20 cellular contexts compared by ENCODE assay signal in genomic region chr1:31883357-31883942, GRCh38. TPM values are rescaled to one million over a fixed set of nuclear protein-coding genes. Genes with fewer than 3 reads are reported as not detected.
DNase-seq lines count a peak whose midpoint lies in the region; ATAC-seq, FAIRE-seq and TF ChIP-seq lines count a peak whose summit lies in the region.
"Had no signal": no experiment of that assay in that cellular context is flagged by ENCODE, and none has a peak within 500 bp of the region (broad histone marks: within the 10 kb centered on the region; RNA-seq: fewer than 3 reads in every experiment).

No MANE protein-coding gene starts in this region.

- no peak overlapping the region for H2BK5ac ChIP-seq in neuronal stem cell (ENCODE audit: low read length)

- 34% methylated on average over 3 of the region's 3 CpGs for WGBS in K562 (ENCODE audit: insufficient coverage, low coverage, missing lambda C conversion rate)
- no CpG with 5 or more reads among the region's 3 CpGs for WGBS in neuronal stem cell (ENCODE audit: extremely low coverage in 2 of 2, insufficient read length in 2 of 2, insufficient replicate concordance in 1 of 2), 2 donors

- in situ Hi-C loops in K562 (cut with MboI): no loop called here

- no peak overlapping the region for H3K23ac ChIP-seq in neuronal stem cell (ENCODE audit: low read depth, low read length, poor library complexity)

- TF ChIP-seq EP300 in K562 (IDR thresholded peaks at IDR 0.05; ENCODE audit: low read length): no peak

- ATAC-seq in Right ventricle myocardium inferior (no peak), K562 (peak; percentile 60)
- ATAC-seq: A549, GM23338 had no signal

- H4K91ac ChIP-seq in neuronal stem cell (ENCODE audit: low read depth, low read length, poor library complexity): no peak overlapping the region

- H2AK5ac ChIP-seq in neuronal stem cell (ENCODE audit: low read depth, low read length): no peak overlapping the region

- DNase-seq in cardiac muscle cell (ENCODE audit: low read depth in 1 of 2, low spot score in 1 of 2): peak in 1 of 2 donors; percentile 32
- no peak for DNase-seq in Right ventricle myocardium inferior (ENCODE audit: missing footprints)
- peak in 2 of 4 experiments; percentile 60 to 64 for DNase-seq in K562 (ENCODE audit: extremely low read depth in 1 of 4, low spot score in 3 of 4)
- no peak for DNase-seq in neuronal stem cell (ENCODE audit: low spot score)
- DNase-seq in activated naive CD4-positive, alpha-beta T cell treated with anti-CD3 and anti-CD28 coated beads for 36 hours: no peak
- DNase-seq in SHP77 (lab: John Stamatoyannopoulos, UW): no peak
- DNase-seq in RKO (ENCODE audit: low spot score): no peak
- DNase-seq: AML-193; CD4-positive, alpha-beta memory T cell; DMS153; DMS79; GDM1; HCEC 1CT; HFFc6 had no signal

- peak overlapping the region; percentile 73 for H2BK12ac ChIP-seq in neuronal stem cell (ENCODE audit: low read length)

- intact Hi-C loops in Right ventricle myocardium inferior (cut with DNase I) (loop anchor here (5.0 kb wide), 1 partner anchor 79 kb away; no protein-coding TSS in a partner anchor), K562 (cut with micrococcal nuclease) (loop anchor here (5.0 kb wide), 1 partner anchor 79 kb away; no protein-coding TSS in a partner anchor)
- intact Hi-C loops in activated naive CD4-positive, alpha-beta T cell treated with anti-CD3 and anti-CD28 coated beads for 36 hours (cut with micrococcal nuclease): no loop called here

- H3K4me3 ChIP-seq in cardiac muscle cell: no peak overlapping the region
- H3K4me3 ChIP-seq in K562: no peak overlapping the region
- no peak overlapping the region for H3K4me3 ChIP-seq in neuronal stem cell (ENCODE audit: low read length in 2 of 2)
- H3K4me3 ChIP-seq: A549, BLaER1, GM23338 had no signal

- no peaks in the 10 kb centered on the region for H3K36me3 Mint-ChIP-seq in activated naive CD4-positive, alpha-beta T cell treated with anti-CD3 and anti-CD28 coated beads for 36 hours (ENCODE audit: low read depth)
- H3K36me3 Mint-ChIP-seq: CD14-positive monocyte; CD4-positive, alpha-beta memory T cell had no signal

- H3K18ac ChIP-seq in neuronal stem cell (ENCODE audit: low read length): no peak overlapping the region

- no peak overlapping the region for H3K27ac Mint-ChIP-seq in activated naive CD4-positive, alpha-beta T cell treated with anti-CD3 and anti-CD28 coated beads for 36 hours
- H3K27ac Mint-ChIP-seq: GM23338, HFFc6 had no signal

- H3K4me1 ChIP-seq in cardiac muscle cell (ENCODE audit: low read depth) (peaks cover 28% of the 10 kb centered on the region), K562 (replicated peaks in 1 of 2; ENCODE audit: control insufficient read depth in 2 of 2, insufficient read depth in 2 of 2, low read length in 2 of 2) (peaks cover 6 to 29% of the 10 kb centered on the region in 2 experiments), neuronal stem cell (ENCODE audit: control insufficient read depth in 2 of 2, insufficient read depth in 1 of 2, low read depth in 1 of 2, low read length in 2 of 2) (no peaks in the 10 kb centered on the region)

- H2BK15ac ChIP-seq in neuronal stem cell (ENCODE audit: low read length): no peak overlapping the region

- peaks cover 15% of the 10 kb centered on the region for H3K4me1 Mint-ChIP-seq in activated naive CD4-positive, alpha-beta T cell treated with anti-CD3 and anti-CD28 coated beads for 36 hours (ENCODE audit: low read depth)

- H3K9me1 ChIP-seq in K562 (ENCODE audit: control insufficient read depth, insufficient read depth, low read length): peaks cover 2% of the 10 kb centered on the region

- TF ChIP-seq POLR2A in K562 (conservative IDR thresholded peaks at IDR 0.05): no peak

- H3K36me3 ChIP-seq in cardiac muscle cell (no peaks in the 10 kb centered on the region), K562 (ENCODE audit: control insufficient read depth, insufficient read depth, low read length) (no peaks in the 10 kb centered on the region), neuronal stem cell (replicated peaks in 1 of 2; ENCODE audit: control insufficient read depth in 2 of 2, insufficient read depth in 2 of 2, low read length in 2 of 2) (no peaks in the 10 kb centered on the region)
- H3K36me3 ChIP-seq: BLaER1 had no signal

- no peaks in the 10 kb centered on the region for H3K79me1 ChIP-seq in neuronal stem cell (ENCODE audit: low read depth, low read length)

- no peak overlapping the region for H3K4ac ChIP-seq in neuronal stem cell (ENCODE audit: low read length)

- H2BK120ac ChIP-seq in neuronal stem cell (ENCODE audit: low read depth, low read length): no peak overlapping the region

- H3K4me2 ChIP-seq in K562 (ENCODE audit: insufficient read depth, low read length) (no peak overlapping the region), neuronal stem cell (ENCODE audit: insufficient read depth, low read length, poor library complexity, severe bottlenecking) (no peak overlapping the region)
- H3K4me2 ChIP-seq: A549, BLaER1, GM23338 had no signal

- TF ChIP-seq CTCF in cardiac muscle cell (IDR thresholded peaks at IDR 0.05; ENCODE audit: low read depth, low read length) (no peak), K562 (IDR thresholded peaks at IDR 0.05 in 2 of 3, conservative IDR thresholded peaks at IDR 0.05 in 1 of 3; ENCODE audit: insufficient read depth in 2 of 3, low read depth in 1 of 3, low read length in 3 of 3) (peak in 1 of 3 experiments; percentile 15; a peak in 1 of 6 replicates)

- H3K79me2 ChIP-seq in K562 (ENCODE audit: control insufficient read depth, insufficient read depth, low read length): no peaks in the 10 kb centered on the region

- FAIRE-seq in K562 (lab: Jason Lieb, UNC): peak; percentile 58
- FAIRE-seq: A549, H54 had no signal

- H3K9me3 ChIP-seq in cardiac muscle cell (ENCODE audit: low read depth): no peaks in the 10 kb centered on the region
- no peaks in the 10 kb centered on the region for H3K9me3 ChIP-seq in K562 (replicated peaks; ENCODE audit: control insufficient read depth, insufficient read depth, low read depth, low read length)
- no peaks in the 10 kb centered on the region for H3K9me3 ChIP-seq in neuronal stem cell (replicated peaks in 1 of 2; ENCODE audit: control insufficient read depth in 2 of 2, insufficient read depth in 1 of 2, low read depth in 1 of 2, low read length in 2 of 2)
- H3K9me3 ChIP-seq: A549, BLaER1 had no signal

- H3K9ac ChIP-seq in K562 (ENCODE audit: insufficient read depth in 1 of 2, low read depth in 2 of 2, low read length in 2 of 2) (peak overlapping the region in 1 of 2 experiments; percentile 60; a peak in 1 of 4 replicates), neuronal stem cell (ENCODE audit: low read depth, low read length, poor library complexity) (no peak overlapping the region)
- H3K9ac ChIP-seq: BLaER1 had no signal

- H3K27ac ChIP-seq in cardiac muscle cell (peak overlapping the region; percentile 79), K562 (ENCODE audit: extremely low read depth, low read depth, low read length) (no peak overlapping the region), neuronal stem cell (replicated peaks; ENCODE audit: low read length) (no peak overlapping the region)
- H3K27ac ChIP-seq: 22Rv1, A549, BLaER1 had no signal

- no peaks in the 10 kb centered on the region for H3K27me3 Mint-ChIP-seq in activated naive CD4-positive, alpha-beta T cell treated with anti-CD3 and anti-CD28 coated beads for 36 hours (ENCODE audit: low read depth)
- H3K27me3 Mint-ChIP-seq: CD4-positive, alpha-beta memory T cell had no signal

- no TSS peak for BruUV-seq in K562 (replicated peaks; lab: Mats Ljungman, UMichigan)

- H4K20me1 ChIP-seq in K562 (replicated peaks; ENCODE audit: control insufficient read depth, insufficient read depth, low read length): no peaks in the 10 kb centered on the region
- H4K20me1 ChIP-seq: BLaER1 had no signal

- no peaks in the 10 kb centered on the region for H3K27me3 ChIP-seq in cardiac muscle cell
- H3K27me3 ChIP-seq in K562 (ENCODE audit: control insufficient read depth in 2 of 2, insufficient read depth in 2 of 2, low read length in 2 of 2): no peaks in the 10 kb centered on the region
- peaks cover 0 to 12% (median 0%) of the 10 kb centered on the region in 3 experiments for H3K27me3 ChIP-seq in neuronal stem cell (ENCODE audit: control insufficient read depth in 3 of 3, insufficient read depth in 3 of 3, low read depth in 1 of 3, low read length in 3 of 3)
- H3K27me3 ChIP-seq: BLaER1 had no signal

- POLR2A ChIA-PET in K562 (lab: Yijun Ruan, JAX): interaction anchor here (1.6 kb wide), 1 partner anchor 9 kb away, joined by 4 read pairs; no protein-coding TSS in a partner anchor

- no peak overlapping the region for H4K8ac ChIP-seq in neuronal stem cell (ENCODE audit: low read depth, low read length)

- CTCF ChIA-PET in K562 (lab: Yijun Ruan, JAX; ENCODE audit: low intra/inter-chr PET ratio): interaction anchor here (0.8 kb wide), 1 partner anchor 180 kb away, joined by 3 read pairs; no protein-coding TSS in a partner anchor
- CTCF ChIA-PET in activated naive CD4-positive, alpha-beta T cell treated with anti-CD3 and anti-CD28 coated beads for 36 hours (lab: Charles Lee): no interaction called here

- H3K4me3 Mint-ChIP-seq in activated naive CD4-positive, alpha-beta T cell treated with anti-CD3 and anti-CD28 coated beads for 36 hours: no peak overlapping the region
- H3K4me3 Mint-ChIP-seq: CD14-positive monocyte; CD4-positive, alpha-beta memory T cell; GM23338; HFFc6 had no signal

- H2AFZ ChIP-seq in K562 (ENCODE audit: low read depth, low read length) (no peak overlapping the region), neuronal stem cell (ENCODE audit: low read length) (no peak overlapping the region)
- H2AFZ ChIP-seq: GM23338 had no signal

- peak; percentile 17 to 28; a peak in 2 of 4 replicates for TF ChIP-seq RAD21 in K562 (CRISPR knock-in tag; conservative IDR thresholded peaks at IDR 0.05 in 1 of 2, IDR thresholded peaks at IDR 0.05 in 1 of 2)

- H3K9me3 Mint-ChIP-seq in activated naive CD4-positive, alpha-beta T cell treated with anti-CD3 and anti-CD28 coated beads for 36 hours: no peaks in the 10 kb centered on the region
- H3K9me3 Mint-ChIP-seq: CD4-positive, alpha-beta memory T cell; GM23338; HFFc6 had no signal

- no peak overlapping the region for H3K14ac ChIP-seq in neuronal stem cell (ENCODE audit: low read length)

RNA-seq across cellular contexts. Expression of gene PTP4A2, which starts 54.7 kb away (rescaled TPM):
- total RNA-seq in cardiac muscle cell (105 and 161 TPM in 2 replicates), Right ventricle myocardium inferior (249 TPM), K562 (2014; rRNA removed) (316 and 345 TPM in 2 replicates), K562 (2014; rRNA removed; fragmentation: Illumina TruSeq; extraction: Trizol) (620 and 713 TPM in 2 replicates), K562 (2015; rRNA removed; fragmentation: Illumina TruSeq; extraction: Trizol) (585 and 652 TPM in 2 replicates), K562 (2021) (429 and 432 TPM in 2 replicates)
- polyA plus RNA-seq in cardiac muscle cell (285 and 366 TPM in 2 replicates), K562 (2011; rRNA removed) (785 and 870 TPM in 2 replicates), K562 (2014; fragmentation: Illumina TruSeq; extraction: Trizol) (528 and 852 TPM in 2 replicates), K562 (2014; fragmentation: Nextera tagmentation; extraction: Ambion mirVana) (100 to 1,000 TPM; 197 to 480 TPM), K562 (2014; rRNA removed) (219 and 255 TPM in 2 replicates)
- total RNA-seq in K562 (2011; cell fraction: chromatin; rRNA removed; ENCODE audit: low replicate concordance): 116 and 315 TPM in 2 replicates
- 52.7 and 78.6 TPM in 2 replicates for total RNA-seq in K562 (2011; cell fraction: nucleolus; rRNA removed)
- total RNA-seq in K562 (2011; cell fraction: nucleoplasm; rRNA removed): 175 and 257 TPM in 2 replicates
- 63.7 and 209 TPM in 2 replicates for polyA plus RNA-seq in K562 (2011; cell fraction: cytosol; rRNA removed)
- 124 and 204 TPM in 2 replicates for polyA plus RNA-seq in K562 (2011; cell fraction: nucleus; rRNA removed)
- polyA plus RNA-seq in K562 (2012): 386 and 493 TPM in 2 replicates
- polyA minus RNA-seq in K562 (2011; rRNA and poly(A)+ RNA removed): 693 and 694 TPM in 2 replicates
- polyA minus RNA-seq in K562 (2011; cell fraction: cytosol; rRNA and poly(A)+ RNA removed): 406 and 559 TPM in 2 replicates
- 36.6 and 130 TPM in 2 replicates for polyA minus RNA-seq in K562 (2011; cell fraction: nucleus; rRNA and poly(A)+ RNA removed)
- polyA plus RNA-seq in neuronal stem cell (2013, experiment 1 of 2): 306 TPM
- 334 TPM for polyA plus RNA-seq in neuronal stem cell (2013, experiment 2 of 2)
- total RNA-seq in activated naive CD4-positive, alpha-beta T cell treated with anti-CD3 and anti-CD28 coated beads for 36 hours: 100 to 1,000 TPM; 240 to 263 TPM
